In the genomic region with DNA sequence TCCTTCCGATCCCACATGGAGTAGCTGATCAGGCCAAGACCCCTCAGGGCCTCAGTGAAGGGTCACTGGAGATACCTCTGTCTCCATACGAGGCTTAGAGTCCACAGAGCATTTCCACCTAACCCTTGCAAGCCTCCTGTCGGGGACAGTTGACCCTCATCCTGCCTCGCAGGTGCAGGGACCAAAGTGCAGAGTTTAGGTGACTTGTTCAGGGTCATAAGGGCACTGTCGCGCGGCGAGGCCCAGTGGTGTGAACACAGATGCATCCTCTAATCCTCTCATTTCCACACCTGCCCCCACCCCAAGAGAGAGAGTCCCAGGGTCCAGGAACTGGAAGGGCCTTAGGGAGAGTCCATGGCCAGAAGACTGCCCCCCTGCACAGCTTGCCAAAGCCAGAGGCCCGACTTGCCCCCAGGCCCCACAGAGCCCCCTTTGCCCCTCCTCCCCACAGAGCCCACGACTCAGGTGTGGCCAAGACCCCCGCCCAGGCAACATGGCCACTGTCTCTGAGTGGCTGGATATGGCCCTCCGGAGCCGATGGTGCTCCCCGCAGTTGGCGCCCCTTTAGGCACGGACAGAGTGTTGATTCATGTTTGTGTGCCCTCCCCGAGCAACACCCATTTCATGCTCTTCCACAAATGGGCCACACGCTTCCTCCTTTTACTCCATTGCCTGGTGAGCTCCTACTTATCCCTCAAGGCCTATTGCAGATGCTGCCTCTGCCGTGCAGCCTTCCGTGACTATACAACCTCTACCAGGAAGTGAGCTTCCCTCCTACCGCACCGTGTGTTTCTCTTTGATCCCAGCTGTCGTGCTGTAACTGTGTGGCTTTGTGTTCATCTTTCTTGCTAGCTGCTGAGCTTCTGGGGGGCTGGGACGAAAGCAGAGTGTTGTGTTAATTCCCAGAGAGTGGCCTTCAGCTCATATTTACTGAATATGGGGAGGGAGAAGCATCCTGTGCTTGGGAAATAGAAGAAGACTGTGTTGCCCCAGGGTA, we compare ENCODE assay signal across 10 cellular contexts. TPM values are rescaled to one million over a fixed set of nuclear protein-coding genes. Genes with fewer than 3 reads are reported as not detected.
DNase-seq lines count a peak whose midpoint lies in the region; ATAC-seq, FAIRE-seq and TF ChIP-seq lines count a peak whose summit lies in the region.
"Had no signal": no experiment of that assay in that cellular context is flagged by ENCODE, and none has a peak within 500 bp of the region (broad histone marks: within the 10 kb centered on the region; RNA-seq: fewer than 3 reads in every experiment).

No MANE protein-coding gene starts in this region.

- peak; percentile 6 for FAIRE-seq in K562 (lab: Jason Lieb, UNC)

- CTCF ChIA-PET in activated CD4-positive, alpha-beta T cell treated with anti-CD3 and anti-CD28 coated beads, Interleukin-2, amount 10 ng/mL, durations not matched to agents 7 days and 5 days (lab: Charles Lee) = no interaction called here
- CTCF ChIA-PET in K562 (lab: Yijun Ruan, JAX; ENCODE audit: low intra/inter-chr PET ratio) = no interaction called here

- H3K4me1 Mint-ChIP-seq in activated CD4-positive, alpha-beta T cell treated with anti-CD3 and anti-CD28 coated beads, Interleukin-2, amount 10 ng/mL, durations not matched to agents 7 days and 5 days = peaks cover 56% of the 10 kb centered on the region

- BruUV-seq in K562 (replicated peaks; lab: Mats Ljungman, UMichigan) = no TSS peak

- no peak overlapping the region for H3K9ac ChIP-seq in K562 (ENCODE audit: insufficient read depth in 1 of 2, low read depth in 2 of 2, low read length in 2 of 2)

- 5% methylated on average over 24 of the region's 24 CpGs for WGBS in K562 (ENCODE audit: insufficient coverage, low coverage, missing lambda C conversion rate)

- H3K36me3 Mint-ChIP-seq in activated CD4-positive, alpha-beta T cell treated with anti-CD3 and anti-CD28 coated beads, Interleukin-2, amount 10 ng/mL, durations not matched to agents 7 days and 5 days (ENCODE audit: low read depth) = peaks cover 32% of the 10 kb centered on the region

- no peak overlapping the region for H3K27ac ChIP-seq in K562 (ENCODE audit: extremely low read depth, low read depth, low read length)
- H3K27ac ChIP-seq: suprapubic skin had no signal

- H4K20me1 ChIP-seq in K562 (replicated peaks; ENCODE audit: control insufficient read depth, insufficient read depth, low read length) = no peaks in the 10 kb centered on the region; the same call in 1 of the 2 replicates

- POLR2A ChIA-PET in activated CD4-positive, alpha-beta T cell treated with anti-CD3 and anti-CD28 coated beads, Interleukin-2, amount 10 ng/mL, durations not matched to agents 7 days and 5 days (lab: Charles Lee) = no interaction called here
- POLR2A ChIA-PET in K562 (lab: Yijun Ruan, JAX) = interaction anchor here (1.3 to 2.2 kb wide), 2 partner anchors 11 to 14 kb away, joined by 3 to 5 read pairs; no protein-coding TSS in a partner anchor

- DNase-seq in activated CD4-positive, alpha-beta T cell treated with anti-CD3 and anti-CD28 coated beads, Interleukin-2, amount 10 ng/mL, durations not matched to agents 7 days and 5 days = peak; percentile 59
- no peak for DNase-seq in activated CD4-positive, alpha-beta T cell treated with anti-CD3 and anti-CD28 coated beads, Interleukin-2, amount 50 U/mL, for 1 hour
- DNase-seq in MV-4-11 (lab: John Stamatoyannopoulos, UW) (peak; percentile 85), K562 (ENCODE audit: extremely low read depth in 1 of 4, low spot score in 3 of 4) (no peak), DMS79 (lab: John Stamatoyannopoulos, UW) (no peak), nucleus accumbens (lab: John Stamatoyannopoulos, UW) (no peak)
- no peak for DNase-seq in stimulated activated naive CD8-positive, alpha-beta T cell treated with anti-CD3 and anti-CD28 coated beads, Interleukin-15, Interleukin-2, amounts not matched to agents 100 U/mL and 50 U/mL, for 24 hours
- DNase-seq: ACHN had no signal

- intact Hi-C loops in K562 (cut with micrococcal nuclease) = no loop called here

- H3K4me2 ChIP-seq in K562 (ENCODE audit: insufficient read depth, low read length) = no peak overlapping the region

- peaks cover 2% of the 10 kb centered on the region for H3K9me3 Mint-ChIP-seq in activated CD4-positive, alpha-beta T cell treated with anti-CD3 and anti-CD28 coated beads, Interleukin-2, amount 10 ng/mL, durations not matched to agents 7 days and 5 days

- H3K27me3 Mint-ChIP-seq in activated CD4-positive, alpha-beta T cell treated with anti-CD3 and anti-CD28 coated beads, Interleukin-2, amount 10 ng/mL, durations not matched to agents 7 days and 5 days = peaks cover 4% of the 10 kb centered on the region

- in situ Hi-C loops in K562 (cut with MboI) = no loop called here

- no peaks in the 10 kb centered on the region for H3K79me2 ChIP-seq in K562 (ENCODE audit: control insufficient read depth, insufficient read depth, low read length)

- H3K36me3 ChIP-seq in K562 (ENCODE audit: control insufficient read depth, insufficient read depth, low read length) = no peaks in the 10 kb centered on the region
- H3K36me3 ChIP-seq: suprapubic skin had no signal

- TF ChIP-seq CTCF in K562 (IDR thresholded peaks at IDR 0.05 in 2 of 3, conservative IDR thresholded peaks at IDR 0.05 in 1 of 3; ENCODE audit: insufficient read depth in 2 of 3, low read depth in 1 of 3, low read length in 3 of 3) = no peak

- H3K27ac Mint-ChIP-seq in activated CD4-positive, alpha-beta T cell treated with anti-CD3 and anti-CD28 coated beads, Interleukin-2, amount 10 ng/mL, durations not matched to agents 7 days and 5 days = peak overlapping the region; percentile 82

- H3K27me3 ChIP-seq in K562 (ENCODE audit: control insufficient read depth in 2 of 2, insufficient read depth in 2 of 2, low read length in 2 of 2) = peaks cover 65 to 88% of the 10 kb centered on the region in 2 experiments

- TF ChIP-seq EP300 in K562 (IDR thresholded peaks at IDR 0.05; ENCODE audit: low read length) = no peak

- H3K4me3 ChIP-seq in K562 = no peak overlapping the region
- H3K4me3 ChIP-seq: suprapubic skin had no signal

- H3K9me1 ChIP-seq in K562 (ENCODE audit: control insufficient read depth, insufficient read depth, low read length) = no peaks in the 10 kb centered on the region

- no peak for TF ChIP-seq POLR2A in K562 (conservative IDR thresholded peaks at IDR 0.05)

- ATAC-seq in K562 (no peak), HG03159 (IDR thresholded peaks at IDR 0.05; ENCODE audit: unreplicated experiment) (no peak)
- ATAC-seq in stimulated activated naive CD8-positive, alpha-beta T cell treated with anti-CD3 and anti-CD28 coated beads, Interleukin-15, Interleukin-2, amounts not matched to agents 100 U/mL and 50 U/mL, for 24 hours = peak; percentile 41

- no peaks in the 10 kb centered on the region; the same call in 1 of the 2 replicates for H3K9me3 ChIP-seq in K562 (replicated peaks; ENCODE audit: control insufficient read depth, insufficient read depth, low read depth, low read length)
- H3K9me3 ChIP-seq: suprapubic skin had no signal

- H2AFZ ChIP-seq in K562 (ENCODE audit: low read depth, low read length) = no peak overlapping the region

- no peak for TF ChIP-seq RAD21 in K562 (CRISPR knock-in tag; conservative IDR thresholded peaks at IDR 0.05 in 1 of 2, IDR thresholded peaks at IDR 0.05 in 1 of 2)

- peaks cover 0 to 4% of the 10 kb centered on the region in 2 experiments; a peak in 1 of 5 replicates for H3K4me1 ChIP-seq in K562 (replicated peaks in 1 of 2; ENCODE audit: control insufficient read depth in 2 of 2, insufficient read depth in 2 of 2, low read length in 2 of 2)

- peak overlapping the region; percentile 73 for H3K4me3 Mint-ChIP-seq in activated CD4-positive, alpha-beta T cell treated with anti-CD3 and anti-CD28 coated beads, Interleukin-2, amount 10 ng/mL, durations not matched to agents 7 days and 5 days

RNA-seq across cellular contexts. Expression of gene TRPM2, which starts 1.7 kb away (rescaled TPM):
- 10 to 100 TPM; 13.9 to 15.2 TPM for total RNA-seq in activated CD4-positive, alpha-beta T cell treated with anti-CD3 and anti-CD28 coated beads, Interleukin-2, amount 10 ng/mL, durations not matched to agents 7 days and 5 days
- total RNA-seq in K562 (2011; cell fraction: chromatin; rRNA removed; ENCODE audit: low replicate concordance) = 0.09 and 0.42 TPM in 2 replicates
- 0.13 and 0.17 TPM in 2 replicates for total RNA-seq in K562 (2011; cell fraction: nucleolus; rRNA removed)
- total RNA-seq in K562 (2011; cell fraction: nucleoplasm; rRNA removed) = 0.29 and 0.38 TPM in 2 replicates
- total RNA-seq in K562 (2014; rRNA removed) = 1.5 and 2.1 TPM in 2 replicates
- total RNA-seq in K562 (2014; rRNA removed; fragmentation: Illumina TruSeq; extraction: Trizol) = 0.29 and 0.33 TPM in 2 replicates
- 2.0 and 2.2 TPM in 2 replicates for total RNA-seq in K562 (2015; rRNA removed; fragmentation: Illumina TruSeq; extraction: Trizol)
- 1.9 and 2.1 TPM in 2 replicates for total RNA-seq in K562 (2021)
- polyA plus RNA-seq in K562 (2011; rRNA removed) = 0.34 and 0.36 TPM in 2 replicates
- 0.40 and 1.3 TPM in 2 replicates for polyA plus RNA-seq in K562 (2011; cell fraction: cytosol; rRNA removed)
- polyA plus RNA-seq in K562 (2011; cell fraction: nucleus; rRNA removed) = 0.45 and 0.75 TPM in 2 replicates
- polyA plus RNA-seq in K562 (2012) = 2.1 and 3.8 TPM in 2 replicates
- 0.98 and 1.7 TPM in 2 replicates for polyA plus RNA-seq in K562 (2014; fragmentation: Illumina TruSeq; extraction: Trizol)
- polyA plus RNA-seq in K562 (2014; fragmentation: Nextera tagmentation; extraction: Ambion mirVana) = not detected
- 0.82 and 2.0 TPM in 2 replicates for polyA plus RNA-seq in K562 (2014; rRNA removed)
- 0.11 and 0.36 TPM in 2 replicates for polyA minus RNA-seq in K562 (2011; rRNA and poly(A)+ RNA removed)
- polyA minus RNA-seq in K562 (2011; cell fraction: cytosol; rRNA and poly(A)+ RNA removed) = 0.64 and 1.7 TPM in 2 replicates
- polyA minus RNA-seq in K562 (2011; cell fraction: nucleus; rRNA and poly(A)+ RNA removed) = 0.33 and 0.54 TPM in 2 replicates

RNA-seq across cellular contexts. Expression of gene CFAP410, which starts 15.9 kb away (rescaled TPM):
- total RNA-seq in activated CD4-positive, alpha-beta T cell treated with anti-CD3 and anti-CD28 coated beads, Interleukin-2, amount 10 ng/mL, durations not matched to agents 7 days and 5 days = 10 to 100 TPM; 11.6 to 16.0 TPM
- 10.0 and 50.7 TPM in 2 replicates for total RNA-seq in K562 (2011; cell fraction: chromatin; rRNA removed; ENCODE audit: low replicate concordance)
- total RNA-seq in K562 (2011; cell fraction: nucleolus; rRNA removed) = 29.3 and 41.0 TPM in 2 replicates
- 13.9 and 21.2 TPM in 2 replicates for total RNA-seq in K562 (2011; cell fraction: nucleoplasm; rRNA removed)
- total RNA-seq in K562 (2014; rRNA removed) (12.6 and 17.3 TPM in 2 replicates), K562 (2014; rRNA removed; fragmentation: Illumina TruSeq; extraction: Trizol) (0.35 and 0.55 TPM in 2 replicates), K562 (2015; rRNA removed; fragmentation: Illumina TruSeq; extraction: Trizol) (2.6 and 2.7 TPM in 2 replicates), K562 (2021) (7.6 and 8.3 TPM in 2 replicates)
- polyA plus RNA-seq in K562 (2011; rRNA removed) (2.3 and 5.5 TPM in 2 replicates), K562 (2014; fragmentation: Illumina TruSeq; extraction: Trizol) (0.52 and 2.1 TPM in 2 replicates), K562 (2014; fragmentation: Nextera tagmentation; extraction: Ambion mirVana) (under 1 TPM; 0.07 to 0.18 TPM), K562 (2014; rRNA removed) (6.5 and 8.1 TPM in 2 replicates)
- 5.7 and 16.5 TPM in 2 replicates for polyA plus RNA-seq in K562 (2011; cell fraction: cytosol; rRNA removed)
- polyA plus RNA-seq in K562 (2011; cell fraction: nucleus; rRNA removed) = 37.7 and 66.6 TPM in 2 replicates
- 6.3 and 16.5 TPM in 2 replicates for polyA plus RNA-seq in K562 (2012)
- polyA minus RNA-seq in K562 (2011; rRNA and poly(A)+ RNA removed) = 0.57 and 0.91 TPM in 2 replicates
- 2.2 and 2.5 TPM in 2 replicates for polyA minus RNA-seq in K562 (2011; cell fraction: cytosol; rRNA and poly(A)+ RNA removed)
- polyA minus RNA-seq in K562 (2011; cell fraction: nucleus; rRNA and poly(A)+ RNA removed) = 9.4 and 10.2 TPM in 2 replicates

RNA-seq across cellular contexts. Expression of gene PFKL, which starts 55.2 kb away (rescaled TPM):
- 100 to 1,000 TPM; 190 to 210 TPM for total RNA-seq in activated CD4-positive, alpha-beta T cell treated with anti-CD3 and anti-CD28 coated beads, Interleukin-2, amount 10 ng/mL, durations not matched to agents 7 days and 5 days
- 83.4 and 274 TPM in 2 replicates for total RNA-seq in K562 (2011; cell fraction: chromatin; rRNA removed; ENCODE audit: low replicate concordance)
- total RNA-seq in K562 (2011; cell fraction: nucleolus; rRNA removed) = 193 and 201 TPM in 2 replicates
- 97.9 and 105 TPM in 2 replicates for total RNA-seq in K562 (2011; cell fraction: nucleoplasm; rRNA removed)
- total RNA-seq in K562 (2014; rRNA removed) = 86.9 and 98.3 TPM in 2 replicates
- total RNA-seq in K562 (2014; rRNA removed; fragmentation: Illumina TruSeq; extraction: Trizol) = 13.8 and 22.2 TPM in 2 replicates
- total RNA-seq in K562 (2015; rRNA removed; fragmentation: Illumina TruSeq; extraction: Trizol) = 45.6 and 45.8 TPM in 2 replicates
- 108 and 124 TPM in 2 replicates for total RNA-seq in K562 (2021)
- 50.0 and 84.1 TPM in 2 replicates for polyA plus RNA-seq in K562 (2011; rRNA removed)
- polyA plus RNA-seq in K562 (2011; cell fraction: cytosol; rRNA removed) = 68.5 and 125 TPM in 2 replicates
- polyA plus RNA-seq in K562 (2011; cell fraction: nucleus; rRNA removed) = 244 and 346 TPM in 2 replicates
- 106 and 149 TPM in 2 replicates for polyA plus RNA-seq in K562 (2012)
- 37.6 and 65.2 TPM in 2 replicates for polyA plus RNA-seq in K562 (2014; fragmentation: Illumina TruSeq; extraction: Trizol)
- polyA plus RNA-seq in K562 (2014; fragmentation: Nextera tagmentation; extraction: Ambion mirVana) = 1 to 10 TPM; 1.1 to 3.9 TPM
- polyA plus RNA-seq in K562 (2014; rRNA removed) = 83.0 and 83.1 TPM in 2 replicates
- polyA minus RNA-seq in K562 (2011; rRNA and poly(A)+ RNA removed) = 29.0 and 37.5 TPM in 2 replicates
- 63.7 and 76.3 TPM in 2 replicates for polyA minus RNA-seq in K562 (2011; cell fraction: cytosol; rRNA and poly(A)+ RNA removed)
- polyA minus RNA-seq in K562 (2011; cell fraction: nucleus; rRNA and poly(A)+ RNA removed) = 42.3 and 49.5 TPM in 2 replicates

Comparison
In these comparisons a context has a peak if more than half of its experiments do, and no peak if none do; other contexts are left out.
1. DNase-seq: peak in activated CD4-positive, alpha-beta T cell treated with anti-CD3 and anti-CD28 coated beads, Interleukin-2, amount 10 ng/mL, durations not matched to agents 7 days and 5 days (single experiment) and MV-4-11 (single experiment); none in activated CD4-positive, alpha-beta T cell treated with anti-CD3 and anti-CD28 coated beads, Interleukin-2, amount 50 U/mL, for 1 hour (single experiment), K562 (0 of 4), stimulated activated naive CD8-positive, alpha-beta T cell treated with anti-CD3 and anti-CD28 coated beads, Interleukin-15, Interleukin-2, amounts not matched to agents 100 U/mL and 50 U/mL, for 24 hours (single experiment), DMS79 (single experiment) and nucleus accumbens (0 of 56).
2. RNA of gene TRPM2, which starts 1.7 kb away (total RNA-seq): 13.9 to 15.2 TPM in activated CD4-positive, alpha-beta T cell treated with anti-CD3 and anti-CD28 coated beads, Interleukin-2, amount 10 ng/mL, durations not matched to agents 7 days and 5 days; 0.09 to 2.2 TPM in K562; every median in the first group is over 4 times any median in the second.